12 cellular contexts compared by ENCODE assay signal in the genomic region with DNA sequence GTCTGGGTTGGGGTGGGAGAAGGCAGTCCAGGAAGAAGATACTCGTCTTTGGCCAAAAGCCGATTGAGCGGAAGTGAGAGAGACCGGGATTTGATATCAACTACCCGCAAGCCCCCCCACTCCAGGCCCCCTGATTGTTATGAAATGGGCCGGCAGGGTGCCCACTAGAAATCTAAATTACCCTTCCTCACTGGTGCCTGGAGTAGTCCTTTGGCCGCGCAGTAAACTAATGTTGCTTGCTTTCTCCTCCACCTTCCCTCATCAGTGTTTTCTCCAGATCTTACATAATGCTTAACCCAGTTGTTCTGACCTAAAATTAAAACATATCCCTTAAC.
DNase-seq lines count a peak whose midpoint lies in the region; ATAC-seq and TF ChIP-seq lines count a peak whose summit lies in the region.
"Had no signal": no experiment of that assay in that cellular context is flagged by ENCODE, and none has a peak within 500 bp of the region (broad histone marks: within the 10 kb centered on the region; RNA-seq: fewer than 3 reads in every experiment).

No MANE protein-coding gene starts in this region.

- peaks cover 89% of the 10 kb centered on the region for H3K27me3 ChIP-seq in CD4-positive, alpha-beta memory T cell (ENCODE audit: insufficient read depth, low read length)
- H3K27me3 ChIP-seq in left ventricle myocardium inferior (ENCODE audit: low read depth), result peaks cover 92% of the 10 kb centered on the region
- peaks cover 65% of the 10 kb centered on the region for H3K27me3 ChIP-seq in trophoblast cell (ENCODE audit: insufficient read depth, low read length)

- H4K91ac ChIP-seq in trophoblast cell (ENCODE audit: low read depth, low read length), result no peak overlapping the region

- H2BK120ac ChIP-seq in trophoblast cell (ENCODE audit: insufficient read depth, low read length, poor library complexity), result no peak overlapping the region

- no peak overlapping the region for H4K8ac ChIP-seq in trophoblast cell (ENCODE audit: low read depth, low read length)

- no peak for ATAC-seq in HG02970 (IDR thresholded peaks at IDR 0.05; ENCODE audit: low FRiP score, unreplicated experiment)

- H3K4me3 Mint-ChIP-seq in CD4-positive, alpha-beta memory T cell, result peak overlapping the region in 7 of 8 donors; percentile 21 to 85 (median 58)
- H3K4me3 Mint-ChIP-seq in activated naive CD8-positive, alpha-beta T cell, result peak overlapping the region; percentile 68
- H3K4me3 Mint-ChIP-seq: HFFc6 had no signal

- no peak overlapping the region for H3K9ac ChIP-seq in trophoblast cell (ENCODE audit: low read length)

- H3K18ac ChIP-seq in trophoblast cell (ENCODE audit: low read length), result no peak overlapping the region

- CTCF ChIA-PET in CD4-positive, alpha-beta memory T cell (lab: Charles Lee; ENCODE audit: partially characterized antibody), result no interaction called here

- H3K14ac ChIP-seq in trophoblast cell (ENCODE audit: low read length), result no peak overlapping the region

- no peak overlapping the region for H3K27ac ChIP-seq in CD4-positive, alpha-beta memory T cell (ENCODE audit: low read depth, low read length)
- H3K27ac ChIP-seq in left ventricle myocardium inferior (replicated peaks) (no peak overlapping the region), trophoblast cell (ENCODE audit: low read depth, low read length) (no peak overlapping the region)
- H3K27ac ChIP-seq: C4-2B had no signal

- POLR2A ChIA-PET in CD4-positive, alpha-beta memory T cell (lab: Charles Lee; ENCODE audit: partially characterized antibody), result no interaction called here

- intact Hi-C loops in CD4-positive, alpha-beta memory T cell (cut with micrococcal nuclease), result loop anchor here (10.0 kb wide), 1 partner anchor 112 kb away; no protein-coding TSS in a partner anchor
- intact Hi-C loops in left ventricle myocardium inferior (cut with micrococcal nuclease), result no loop called here

- H3K27ac Mint-ChIP-seq in CD4-positive, alpha-beta memory T cell, result peak overlapping the region in 1 of 7 donors; percentile 39
- H3K27ac Mint-ChIP-seq in activated naive CD8-positive, alpha-beta T cell, result no peak overlapping the region
- H3K27ac Mint-ChIP-seq: HFFc6 had no signal

- H3K9me3 ChIP-seq in CD4-positive, alpha-beta memory T cell (ENCODE audit: control insufficient read depth in 1 of 2, low read length in 2 of 2), result no peaks in the 10 kb centered on the region
- H3K9me3 ChIP-seq in left ventricle myocardium inferior (replicated peaks) (no peaks in the 10 kb centered on the region), trophoblast cell (ENCODE audit: insufficient read depth, low read depth, low read length) (peaks cover 8% of the 10 kb centered on the region)

- H3K9me3 Mint-ChIP-seq in CD4-positive, alpha-beta memory T cell, result peaks cover 0 to 12% (median 5%) of the 10 kb centered on the region in 8 donors
- H3K9me3 Mint-ChIP-seq in activated naive CD8-positive, alpha-beta T cell (ENCODE audit: low read depth), result no peaks in the 10 kb centered on the region
- H3K9me3 Mint-ChIP-seq: HFFc6 had no signal

- H4K12ac ChIP-seq in trophoblast cell (ENCODE audit: low read depth, low read length), result no peak overlapping the region

- H2AFZ ChIP-seq in trophoblast cell (ENCODE audit: insufficient read depth, low read length, poor library complexity), result no peak overlapping the region

- H3K36me3 ChIP-seq in CD4-positive, alpha-beta memory T cell (ENCODE audit: insufficient read depth, low read length), result no peaks in the 10 kb centered on the region
- no peaks in the 10 kb centered on the region for H3K36me3 ChIP-seq in left ventricle myocardium inferior
- no peaks in the 10 kb centered on the region for H3K36me3 ChIP-seq in trophoblast cell (ENCODE audit: control insufficient read depth in 1 of 2, insufficient read depth in 2 of 2, low read length in 2 of 2)

- H3K79me1 ChIP-seq in trophoblast cell (ENCODE audit: low read length), result no peaks in the 10 kb centered on the region

- H2AK5ac ChIP-seq in trophoblast cell (ENCODE audit: low read length), result no peak overlapping the region

- H3K4me1 Mint-ChIP-seq in CD4-positive, alpha-beta memory T cell, result peaks cover 20 to 40% (median 24%) of the 10 kb centered on the region in 4 donors
- peaks cover 28% of the 10 kb centered on the region for H3K4me1 Mint-ChIP-seq in activated naive CD8-positive, alpha-beta T cell (ENCODE audit: low read depth)

- peak in 1 of 5 donors; percentile 4 for DNase-seq in CD4-positive, alpha-beta memory T cell
- no peak for DNase-seq in left ventricle myocardium inferior
- DNase-seq in trophoblast cell, result no peak
- no peak for DNase-seq in DMS153 treated with DMSO at 0.1 percent for 48 hours (lab: John Stamatoyannopoulos, UW; ENCODE audit: unreplicated experiment)
- DNase-seq in islet precursor cell, result no peak
- no peak for DNase-seq in DMS114 treated with DMSO at 0.1 percent for 48 hours (lab: John Stamatoyannopoulos, UW; ENCODE audit: unreplicated experiment)
- DNase-seq: activated CD8-positive, alpha-beta memory T cell treated with anti-CD3 and anti-CD28 coated beads, Interleukin-2, amount 50 U/mL, for 48 hours; HFFc6; NCI-H1092 had no signal

- H3K36me3 Mint-ChIP-seq in CD4-positive, alpha-beta memory T cell, result no peaks in the 10 kb centered on the region
- no peaks in the 10 kb centered on the region for H3K36me3 Mint-ChIP-seq in activated naive CD8-positive, alpha-beta T cell

- no peak for TF ChIP-seq CTCF in left ventricle myocardium inferior (IDR thresholded peaks at IDR 0.05; ENCODE audit: borderline replicate concordance)

- no peak overlapping the region for H3K23ac ChIP-seq in trophoblast cell (ENCODE audit: low read length)

- peaks cover 78 to 79% of the 10 kb centered on the region in 2 donors for H3K27me3 Mint-ChIP-seq in CD4-positive, alpha-beta memory T cell
- H3K27me3 Mint-ChIP-seq in activated naive CD8-positive, alpha-beta T cell, result peaks cover 75% of the 10 kb centered on the region

- H3K79me2 ChIP-seq in trophoblast cell (ENCODE audit: control insufficient read depth, insufficient read depth, low read length, poor library complexity), result no peaks in the 10 kb centered on the region

- no peak overlapping the region for H2BK12ac ChIP-seq in trophoblast cell (ENCODE audit: low read length)

- peaks cover 23% of the 10 kb centered on the region for H3K4me1 ChIP-seq in CD4-positive, alpha-beta memory T cell (ENCODE audit: insufficient read depth, low read length)
- H3K4me1 ChIP-seq in left ventricle myocardium inferior (peaks cover 22% of the 10 kb centered on the region), trophoblast cell (ENCODE audit: control insufficient read depth in 1 of 2, insufficient read depth in 2 of 2, low read length in 2 of 2) (peaks cover 7 to 10% of the 10 kb centered on the region in 2 experiments)

- peak overlapping the region in 1 of 2 donors; percentile 8 for H3K4me3 ChIP-seq in CD4-positive, alpha-beta memory T cell (ENCODE audit: low read length in 2 of 2)
- H3K4me3 ChIP-seq in left ventricle myocardium inferior (peak overlapping the region; percentile 69), trophoblast cell (ENCODE audit: low read depth, low read length) (no peak overlapping the region)

- no peak overlapping the region for H2BK5ac ChIP-seq in trophoblast cell (ENCODE audit: low read depth, low read length, poor library complexity)

- peak overlapping the region; percentile 49 for H3K4me2 ChIP-seq in trophoblast cell (ENCODE audit: low read length)

- WGBS in trophoblast cell (ENCODE audit: extremely low coverage, insufficient coverage, insufficient read length), result no CpG with 5 or more reads among the region's 8 CpGs

- no peak overlapping the region for H3K4ac ChIP-seq in trophoblast cell (ENCODE audit: low read depth, low read length)
